ENCODE assay signal across 8 cellular contexts in the genomic region with DNA sequence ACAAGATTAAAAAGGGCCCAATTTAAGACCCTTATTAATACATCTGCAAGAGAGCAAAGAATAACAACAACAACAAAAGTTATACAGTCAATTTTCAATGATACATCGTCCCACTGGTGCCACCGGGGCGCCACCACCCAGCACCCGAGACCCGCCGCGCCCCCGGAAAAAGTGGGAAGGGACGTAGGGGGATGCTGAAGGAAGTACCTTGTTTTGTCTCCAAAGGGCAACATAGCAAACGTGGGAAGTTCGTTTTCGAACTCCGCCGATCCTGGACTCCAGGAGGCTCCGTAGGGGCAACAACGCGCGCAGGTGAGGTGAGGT. TPM values are rescaled to one million over a fixed set of nuclear protein-coding genes. Genes with fewer than 3 reads are reported as not detected.
DNase-seq lines count a peak whose midpoint lies in the region; ATAC-seq and TF ChIP-seq lines count a peak whose summit lies in the region.

No MANE protein-coding gene starts in this region.

- ATAC-seq in WTC11 (no peak), right cardiac atrium (no peak), GM21360 (IDR thresholded peaks at IDR 0.05; ENCODE audit: unreplicated experiment) (no peak)

- H3K36me3 Mint-ChIP-seq in WTC11 = no peaks in the 10 kb centered on the region

- H3K27me3 ChIP-seq in H7 (ENCODE audit: control insufficient read depth, insufficient read depth, low read length) (peaks cover 5% of the 10 kb centered on the region; the same call in 1 of the 2 replicates), right cardiac atrium (ENCODE audit: control insufficient read depth, insufficient read depth) (no peaks in the 10 kb centered on the region), skeletal muscle tissue (ENCODE audit: control insufficient read depth in 3 of 3, insufficient read depth in 3 of 3, low read length in 3 of 3) (no peaks in the 10 kb centered on the region)

- H3K4me3 ChIP-seq in H7 (ENCODE audit: insufficient read depth, low read depth, low read length) (peak overlapping the region; percentile 88), right cardiac atrium (ENCODE audit: low read length) (peak overlapping the region; percentile 61), skeletal muscle tissue (ENCODE audit: low read length in 3 of 3) (peak overlapping the region; percentile 80 to 94 (median 84))

- POLR2A ChIA-PET in WTC11 (lab: Charles Lee) = interaction anchor here (0.5 kb wide), 1 partner anchor 36 kb away, joined by 3 read pairs; no protein-coding TSS in a partner anchor

- peaks cover 33% of the 10 kb centered on the region for H3K4me1 Mint-ChIP-seq in WTC11

- under 1% methylated on average over 18 of the region's 18 CpGs for WGBS in right cardiac atrium

- H3K27me3 Mint-ChIP-seq in WTC11 (ENCODE audit: low read depth) = no peaks in the 10 kb centered on the region; the same call in 1 of the 2 replicates

- no peak for TF ChIP-seq CTCF in WTC11 (IDR thresholded peaks at IDR 0.05)

- DNase-seq in H7 (no peak), WTC11 (ENCODE audit: low spot score) (no peak), right cardiac atrium (no peak), HuH-7 (ENCODE audit: low spot score) (no peak), DMS 273 treated with DMSO at 0.1 percent for 48 hours (lab: John Stamatoyannopoulos, UW) (no peak), middle frontal gyrus (ENCODE audit: extremely low spot score, low spot score) (no peak)

- H3K9me3 ChIP-seq in right cardiac atrium (ENCODE audit: control insufficient read depth, low read length) = no peaks in the 10 kb centered on the region
- H3K9me3 ChIP-seq in skeletal muscle tissue (ENCODE audit: control insufficient read depth in 3 of 3, low read length in 3 of 3) = no peaks in the 10 kb centered on the region

- intact Hi-C loops in right cardiac atrium (cut with DNase I) = loop anchor here (5.0 to 10.0 kb wide), 3 partner anchors 72 to 425 kb away; no protein-coding TSS in a partner anchor

- H3K9ac ChIP-seq in skeletal muscle tissue (ENCODE audit: low read depth in 1 of 3, low read length in 3 of 3) = peak overlapping the region; percentile 84 to 88 (median 85)

- H3K4me1 ChIP-seq in right cardiac atrium (ENCODE audit: control insufficient read depth, insufficient read depth, low read length) (no peaks in the 10 kb centered on the region), skeletal muscle tissue (ENCODE audit: control insufficient read depth in 3 of 3, insufficient read depth in 3 of 3, low read length in 3 of 3) (peaks cover 0 to 20% (median 9%) of the 10 kb centered on the region in 3 donors)

- no peaks in the 10 kb centered on the region for H3K36me3 ChIP-seq in H7 (replicated peaks; ENCODE audit: control insufficient read depth, insufficient read depth, low read length)
- H3K36me3 ChIP-seq in skeletal muscle tissue (ENCODE audit: control insufficient read depth in 3 of 3, insufficient read depth in 3 of 3, low read length in 3 of 3) = no peaks in the 10 kb centered on the region

- peak overlapping the region; percentile 21; the same call in 1 of the 2 replicates for H3K27ac Mint-ChIP-seq in WTC11

- no peak overlapping the region for H3K27ac ChIP-seq in right cardiac atrium (ENCODE audit: low read length)
- peak overlapping the region; percentile 82 for H3K27ac ChIP-seq in skeletal muscle tissue (ENCODE audit: low read depth, low read length)

- CTCF ChIA-PET in WTC11 (lab: Charles Lee) = interaction anchor here (0.6 to 2.7 kb wide), 14 partner anchors 14 to 658 kb away, joined by 3 to 45 read pairs (median 3); a partner anchor contains a TSS

- no peaks in the 10 kb centered on the region for H3K9me3 Mint-ChIP-seq in WTC11

- H3K4me3 Mint-ChIP-seq in WTC11 = peak overlapping the region; percentile 89

TF ChIP-seq in WTC11, 78 proteins besides CTCF, POLR2A, EP300 and RAD21:
- TF ChIP-seq, protein P1, sequence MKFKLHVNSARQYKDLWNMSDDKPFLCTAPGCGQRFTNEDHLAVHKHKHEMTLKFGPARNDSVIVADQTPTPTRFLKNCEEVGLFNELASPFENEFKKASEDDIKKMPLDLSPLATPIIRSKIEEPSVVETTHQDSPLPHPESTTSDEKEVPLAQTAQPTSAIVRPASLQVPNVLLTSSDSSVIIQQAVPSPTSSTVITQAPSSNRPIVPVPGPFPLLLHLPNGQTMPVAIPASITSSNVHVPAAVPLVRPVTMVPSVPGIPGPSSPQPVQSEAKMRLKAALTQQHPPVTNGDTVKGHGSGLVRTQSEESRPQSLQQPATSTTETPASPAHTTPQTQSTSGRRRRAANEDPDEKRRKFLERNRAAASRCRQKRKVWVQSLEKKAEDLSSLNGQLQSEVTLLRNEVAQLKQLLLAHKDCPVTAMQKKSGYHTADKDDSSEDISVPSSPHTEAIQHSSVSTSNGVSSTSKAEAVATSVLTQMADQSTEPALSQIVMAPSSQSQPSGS (CRISPR knock-in tag; IDR thresholded peaks at IDR 0.05; ENCODE audit: borderline replicate concordance, low read depth) = no peak
- no peak for TF ChIP-seq ZNF138 (CRISPR knock-in tag; conservative IDR thresholded peaks at IDR 0.05)
- no peak for TF ChIP-seq PRRX2 (CRISPR knock-in tag; IDR thresholded peaks at IDR 0.05)
- TF ChIP-seq, protein P2, sequence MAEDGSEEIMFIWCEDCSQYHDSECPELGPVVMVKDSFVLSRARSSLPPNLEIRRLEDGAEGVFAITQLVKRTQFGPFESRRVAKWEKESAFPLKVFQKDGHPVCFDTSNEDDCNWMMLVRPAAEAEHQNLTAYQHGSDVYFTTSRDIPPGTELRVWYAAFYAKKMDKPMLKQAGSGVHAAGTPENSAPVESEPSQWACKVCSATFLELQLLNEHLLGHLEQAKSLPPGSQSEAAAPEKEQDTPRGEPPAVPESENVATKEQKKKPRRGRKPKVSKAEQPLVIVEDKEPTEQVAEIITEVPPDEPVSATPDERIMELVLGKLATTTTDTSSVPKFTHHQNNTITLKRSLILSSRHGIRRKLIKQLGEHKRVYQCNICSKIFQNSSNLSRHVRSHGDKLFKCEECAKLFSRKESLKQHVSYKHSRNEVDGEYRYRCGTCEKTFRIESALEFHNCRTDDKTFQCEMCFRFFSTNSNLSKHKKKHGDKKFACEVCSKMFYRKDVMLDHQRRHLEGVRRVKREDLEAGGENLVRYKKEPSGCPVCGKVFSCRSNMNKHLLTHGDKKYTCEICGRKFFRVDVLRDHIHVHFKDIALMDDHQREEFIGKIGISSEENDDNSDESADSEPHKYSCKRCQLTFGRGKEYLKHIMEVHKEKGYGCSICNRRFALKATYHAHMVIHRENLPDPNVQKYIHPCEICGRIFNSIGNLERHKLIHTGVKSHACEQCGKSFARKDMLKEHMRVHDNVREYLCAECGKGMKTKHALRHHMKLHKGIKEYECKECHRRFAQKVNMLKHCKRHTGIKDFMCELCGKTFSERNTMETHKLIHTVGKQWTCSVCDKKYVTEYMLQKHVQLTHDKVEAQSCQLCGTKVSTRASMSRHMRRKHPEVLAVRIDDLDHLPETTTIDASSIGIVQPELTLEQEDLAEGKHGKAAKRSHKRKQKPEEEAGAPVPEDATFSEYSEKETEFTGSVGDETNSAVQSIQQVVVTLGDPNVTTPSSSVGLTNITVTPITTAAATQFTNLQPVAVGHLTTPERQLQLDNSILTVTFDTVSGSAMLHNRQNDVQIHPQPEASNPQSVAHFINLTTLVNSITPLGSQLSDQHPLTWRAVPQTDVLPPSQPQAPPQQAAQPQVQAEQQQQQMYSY (CRISPR knock-in tag; IDR thresholded peaks at IDR 0.05) = peak; percentile 68

RNA-seq across cellular contexts. Expression of a gene that starts 1.7 kb away (rescaled TPM):
- total RNA-seq in H7 (2014; rRNA removed; shearing (Covaris generic)) = 17.2 and 24.4 TPM in 2 replicates
- total RNA-seq in WTC11 (2021) (25.6 to 26.4 TPM (median 26.4 TPM) in 3 replicates), right cardiac atrium (10 to 100 TPM in 2 of 4 donors, 1 to 10 TPM in 2; 7.1 to 11.8 (median 10.2) TPM), skeletal muscle tissue (27.7 TPM)
- 2.8 TPM for polyA plus RNA-seq in right cardiac atrium
